Comparison of ENCODE assay signal across 8 cellular contexts in genomic region chr9:121652037-121652837, GRCh38. TPM values are rescaled to one million over a fixed set of nuclear protein-coding genes. Genes with fewer than 3 reads are reported as not detected.
DNase-seq lines count a peak whose midpoint lies in the region; ATAC-seq and TF ChIP-seq lines count a peak whose summit lies in the region.

No MANE protein-coding gene starts in this region.

- TF ChIP-seq CTCF in uterus (IDR thresholded peaks at IDR 0.05), result no peak

- H3K27ac ChIP-seq in cingulate gyrus (ENCODE audit: low read depth, low read length) (peak overlapping the region; percentile 60), mesodermal cell (ENCODE audit: low read depth, low read length, severe bottlenecking) (peak overlapping the region; percentile 66), uterus (peak overlapping the region; percentile 78 to 86)

- peak; percentile 79 for DNase-seq in Right ventricle myocardium inferior (ENCODE audit: missing footprints)
- DNase-seq in cardiac septum (ENCODE audit: low spot score), result no peak
- DNase-seq in uterus, result peak; percentile 43 to 61
- DNase-seq in head of caudate nucleus, result no peak

- intact Hi-C loops in Right ventricle myocardium inferior (cut with DNase I) (loop anchor here (5.0 kb wide), 2 partner anchors 40 to 50 kb away; no protein-coding TSS in a partner anchor), cardiac septum (cut with DNase I) (loop anchor here (5.0 kb wide), 1 partner anchor 45 kb away; no protein-coding TSS in a partner anchor), uterus (cut with DNase I; ENCODE audit: low total_unique reads) (no loop called here), head of caudate nucleus (cut with DNase I) (no loop called here)

- H3K4me1 ChIP-seq in mesodermal cell (ENCODE audit: control insufficient read depth, insufficient read depth, low read length, poor library complexity, severe bottlenecking) (peaks cover 46% of the 10 kb centered on the region), uterus (peaks cover 0 to 5% of the 10 kb centered on the region in 2 donors)

- TF ChIP-seq POLR2A in uterus (IDR thresholded peaks at IDR 0.05), result no peak

- no peaks in the 10 kb centered on the region for H3K27me3 ChIP-seq in uterus

- H3K36me3 ChIP-seq in mesodermal cell (ENCODE audit: control insufficient read depth, insufficient read depth, low read length) (peaks cover 18% of the 10 kb centered on the region), uterus (no peaks in the 10 kb centered on the region)

- H3K4me3 ChIP-seq in mesodermal cell (ENCODE audit: extremely low read depth, insufficient read depth, low read length, poor library complexity, severe bottlenecking), result peak overlapping the region; percentile 77
- peak overlapping the region; percentile 74 for H3K4me3 ChIP-seq in uterus

- H3K9me3 ChIP-seq in mesodermal cell (ENCODE audit: control insufficient read depth, low read length) (no peaks in the 10 kb centered on the region), uterus (no peaks in the 10 kb centered on the region)

- 1% methylated on average over 20 of the region's 29 CpGs for WGBS in mesodermal cell (ENCODE audit: insufficient coverage in 2 of 2), 2 experiments

- ATAC-seq in Right ventricle myocardium inferior, result peak; percentile 7
- ATAC-seq in HG03045 (IDR thresholded peaks at IDR 0.05; ENCODE audit: unreplicated experiment), result no peak
- ATAC-seq in GM19467 (IDR thresholded peaks at IDR 0.05; ENCODE audit: unreplicated experiment), result no peak

RNA-seq across cellular contexts. Expression of gene DAB2IP, which starts 0.8 kb away (rescaled TPM):
- total RNA-seq in Right ventricle myocardium inferior (53.0 TPM), cardiac septum (60.3 TPM), uterus (100 to 1,000 TPM in 1 of 4 donors, 10 to 100 TPM in 3; 22.0 to 139 (median 31.6) TPM)
- 49.6 TPM for polyA plus RNA-seq in mesodermal cell (2013, experiment 1 of 2)
- polyA plus RNA-seq in mesodermal cell (2013, experiment 2 of 2), result 34.2 TPM

Comparison
In these comparisons a context has a peak if more than half of its experiments do, and no peak if none do; other contexts are left out.
1. DNase-seq: peak in Right ventricle myocardium inferior (single experiment) and uterus (2 of 2); none in cardiac septum (single experiment) and head of caudate nucleus (0 of 42).
2. intact Hi-C loops: an anchor here in Right ventricle myocardium inferior (5.0 kb wide) and cardiac septum (5.0 kb wide); none called in uterus and head of caudate nucleus.
3. Peak in every context shown above with its lines, with median percentiles within 50 percentile points of each other: H3K27ac ChIP-seq.